ENCODE assay signal across 8 cellular contexts in genomic region chr7:102479207-102479584, GRCh38. TPM values are rescaled to one million over a fixed set of nuclear protein-coding genes. Genes with fewer than 3 reads are reported as not detected.
DNase-seq lines count a peak whose midpoint lies in the region; ATAC-seq and TF ChIP-seq lines count a peak whose summit lies in the region.
"Not testable (repeated sequence)": the region's sequence is repeated elsewhere in the genome, so short reads cannot be mapped to it uniquely, and the experiment has no call there.

No MANE protein-coding gene starts in this region.

- not testable (repeated sequence) for H3K4me3 Mint-ChIP-seq in stimulated activated effector memory CD8-positive, alpha-beta T cell treated with anti-CD3 and anti-CD28 coated beads, Interleukin-12 subunit alpha, Interleukin-12 subunit beta, amount 100 ng/mL, for 72 hours

- not testable (repeated sequence) for H3K27me3 ChIP-seq in left ventricle myocardium inferior (ENCODE audit: low read depth)

- DNase-seq in left ventricle myocardium inferior; stimulated activated effector memory CD8-positive, alpha-beta T cell treated with anti-CD3 and anti-CD28 coated beads, Interleukin-12 subunit alpha, Interleukin-12 subunit beta, amount 100 ng/mL, for 72 hours (ENCODE audit: low spot score in 2 of 2): not testable (repeated sequence)

- TF ChIP-seq CTCF in left ventricle myocardium inferior (IDR thresholded peaks at IDR 0.05; ENCODE audit: borderline replicate concordance): not testable (repeated sequence)

- H3K4me1 Mint-ChIP-seq in stimulated activated effector memory CD8-positive, alpha-beta T cell treated with anti-CD3 and anti-CD28 coated beads, Interleukin-12 subunit alpha, Interleukin-12 subunit beta, amount 100 ng/mL, for 72 hours: not testable (repeated sequence)

- not testable (repeated sequence) for H3K36me3 Mint-ChIP-seq in stimulated activated effector memory CD8-positive, alpha-beta T cell treated with anti-CD3 and anti-CD28 coated beads, Interleukin-12 subunit alpha, Interleukin-12 subunit beta, amount 100 ng/mL, for 72 hours

- not testable (repeated sequence) for H3K36me3 ChIP-seq in left ventricle myocardium inferior

- not testable (repeated sequence) for H3K4me1 ChIP-seq in left ventricle myocardium inferior

- intact Hi-C loops in left ventricle myocardium inferior (cut with micrococcal nuclease): not testable (repeated sequence)

- peak overlapping the region; percentile 50 for H3K27ac ChIP-seq in left ventricle myocardium inferior (replicated peaks)

- H3K27ac Mint-ChIP-seq in stimulated activated effector memory CD8-positive, alpha-beta T cell treated with anti-CD3 and anti-CD28 coated beads, Interleukin-12 subunit alpha, Interleukin-12 subunit beta, amount 100 ng/mL, for 72 hours: not testable (repeated sequence)

- H3K4me3 ChIP-seq in left ventricle myocardium inferior: peak overlapping the region; percentile 72

- not testable (repeated sequence) for H3K9me3 ChIP-seq in left ventricle myocardium inferior (replicated peaks)

- ATAC-seq in GM18861 (IDR thresholded peaks at IDR 0.05; ENCODE audit: unreplicated experiment): peak; percentile 30
- ATAC-seq in GM21360 (IDR thresholded peaks at IDR 0.05; ENCODE audit: unreplicated experiment): peak; percentile 34
- ATAC-seq in HG02610 (IDR thresholded peaks at IDR 0.05; ENCODE audit: unreplicated experiment): peak; percentile 21
- ATAC-seq in HG03064 (IDR thresholded peaks at IDR 0.05; ENCODE audit: low read depth, unreplicated experiment): peak; percentile 18
- ATAC-seq in HG03520 (IDR thresholded peaks at IDR 0.05; ENCODE audit: unreplicated experiment): peak; percentile 23
- peak; percentile 8 to 12 for ATAC-seq in activated CD4-positive, CD25-positive, alpha-beta regulatory T cell treated with anti-CD3 and anti-CD28 coated beads, Interleukin-2, amount 50 U/mL, for 24 hours
- ATAC-seq in stimulated activated effector memory CD8-positive, alpha-beta T cell treated with anti-CD3 and anti-CD28 coated beads, Interleukin-12 subunit alpha, Interleukin-12 subunit beta, amount 100 ng/mL, for 72 hours: peak; percentile 39

- not testable (repeated sequence) for H3K9me3 Mint-ChIP-seq in stimulated activated effector memory CD8-positive, alpha-beta T cell treated with anti-CD3 and anti-CD28 coated beads, Interleukin-12 subunit alpha, Interleukin-12 subunit beta, amount 100 ng/mL, for 72 hours

RNA-seq across cellular contexts. Expression of gene POLR2J, which starts 0.5 kb away (rescaled TPM):
- total RNA-seq in left ventricle myocardium inferior: 55.8 TPM

RNA-seq across cellular contexts. Expression of gene LRWD1, which starts 14.4 kb away (rescaled TPM):
- total RNA-seq in left ventricle myocardium inferior: 11.2 TPM

RNA-seq across cellular contexts. Expression of gene ALKBH4, which starts 14.5 kb away (rescaled TPM):
- total RNA-seq in left ventricle myocardium inferior: 6.0 TPM

RNA-seq across cellular contexts. Expression of gene RASA4B, which starts 38.4 kb away (rescaled TPM):
- total RNA-seq in left ventricle myocardium inferior: 5.7 TPM

RNA-seq across cellular contexts. Expression of gene ORAI2, which starts 45.8 kb away (rescaled TPM):
- 2.6 TPM for total RNA-seq in left ventricle myocardium inferior
